2 cellular contexts compared by ENCODE assay signal in the genomic region with DNA sequence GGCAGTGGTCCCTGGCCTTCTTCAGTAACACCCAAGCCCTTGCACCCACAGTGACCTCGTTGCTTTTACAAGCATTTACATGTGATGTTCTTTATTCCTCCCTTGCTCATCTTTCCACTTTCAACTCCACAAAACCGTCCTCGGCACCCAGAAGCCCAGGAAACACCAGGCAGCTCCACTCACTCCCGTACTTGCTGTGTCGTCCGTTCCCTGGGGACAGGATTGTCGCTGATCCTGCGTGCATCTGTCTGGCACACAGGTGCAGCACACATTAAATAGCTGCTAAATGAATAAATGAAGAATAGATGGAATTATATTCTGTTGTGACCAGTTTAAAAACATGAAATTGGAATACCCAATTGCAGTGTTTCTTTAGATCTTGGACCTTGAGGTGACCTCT.
TF ChIP-seq lines count a peak whose summit lies in the region.

No MANE protein-coding gene starts in this region.

TF ChIP-seq in H1, 55 proteins besides CTCF, POLR2A, EP300 and RAD21:
- TF ChIP-seq TCF12 (IDR thresholded peaks at IDR 0.05; ENCODE audit: low read depth, low read length) (no peak), JUN (IDR thresholded peaks at IDR 0.05; ENCODE audit: low read depth, low read length) (no peak), YY1 (IDR thresholded peaks at IDR 0.05; ENCODE audit: low read depth, low read length) (no peak), SIX5 (IDR thresholded peaks at IDR 0.05; ENCODE audit: low read depth, low read length) (no peak), PHF8 (conservative IDR thresholded peaks at IDR 0.05; ENCODE audit: low read depth, low read length) (no peak), KDM1A (IDR thresholded peaks at IDR 0.05; ENCODE audit: borderline replicate concordance, low read length) (no peak), CBX5 (IDR thresholded peaks at IDR 0.05; ENCODE audit: low read depth, low read length) (no peak), RBBP5 (IDR thresholded peaks at IDR 0.05; ENCODE audit: borderline replicate concordance, low read depth, low read length) (no peak), CBX8 (IDR thresholded peaks at IDR 0.05; ENCODE audit: borderline replicate concordance, low read depth, low read length) (no peak), SIRT6 (IDR thresholded peaks at IDR 0.05; ENCODE audit: low read length) (no peak)
- TF ChIP-seq, protein P1, sequence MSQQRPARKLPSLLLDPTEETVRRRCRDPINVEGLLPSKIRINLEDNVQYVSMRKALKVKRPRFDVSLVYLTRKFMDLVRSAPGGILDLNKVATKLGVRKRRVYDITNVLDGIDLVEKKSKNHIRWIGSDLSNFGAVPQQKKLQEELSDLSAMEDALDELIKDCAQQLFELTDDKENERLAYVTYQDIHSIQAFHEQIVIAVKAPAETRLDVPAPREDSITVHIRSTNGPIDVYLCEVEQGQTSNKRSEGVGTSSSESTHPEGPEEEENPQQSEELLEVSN (IDR thresholded peaks at IDR 0.05), result no peak

TF ChIP-seq in SK-N-SH, 30 proteins besides CTCF, POLR2A, EP300 and RAD21:
- no peak for TF ChIP-seq FOXJ3 (CRISPR knock-in tag; IDR thresholded peaks at IDR 0.05)
- TF ChIP-seq TCF12 (IDR thresholded peaks at IDR 0.05), result no peak
- TF ChIP-seq FOXM1 (IDR thresholded peaks at IDR 0.05; ENCODE audit: low read depth), result no peak
- no peak for TF ChIP-seq JUND (IDR thresholded peaks at IDR 0.05)
- no peak for TF ChIP-seq NFIC (IDR thresholded peaks at IDR 0.05; ENCODE audit: borderline replicate concordance)
- no peak for TF ChIP-seq POLR2AphosphoS5 (IDR thresholded peaks at IDR 0.05; ENCODE audit: low read depth, low read length)
- TF ChIP-seq, protein P2, sequence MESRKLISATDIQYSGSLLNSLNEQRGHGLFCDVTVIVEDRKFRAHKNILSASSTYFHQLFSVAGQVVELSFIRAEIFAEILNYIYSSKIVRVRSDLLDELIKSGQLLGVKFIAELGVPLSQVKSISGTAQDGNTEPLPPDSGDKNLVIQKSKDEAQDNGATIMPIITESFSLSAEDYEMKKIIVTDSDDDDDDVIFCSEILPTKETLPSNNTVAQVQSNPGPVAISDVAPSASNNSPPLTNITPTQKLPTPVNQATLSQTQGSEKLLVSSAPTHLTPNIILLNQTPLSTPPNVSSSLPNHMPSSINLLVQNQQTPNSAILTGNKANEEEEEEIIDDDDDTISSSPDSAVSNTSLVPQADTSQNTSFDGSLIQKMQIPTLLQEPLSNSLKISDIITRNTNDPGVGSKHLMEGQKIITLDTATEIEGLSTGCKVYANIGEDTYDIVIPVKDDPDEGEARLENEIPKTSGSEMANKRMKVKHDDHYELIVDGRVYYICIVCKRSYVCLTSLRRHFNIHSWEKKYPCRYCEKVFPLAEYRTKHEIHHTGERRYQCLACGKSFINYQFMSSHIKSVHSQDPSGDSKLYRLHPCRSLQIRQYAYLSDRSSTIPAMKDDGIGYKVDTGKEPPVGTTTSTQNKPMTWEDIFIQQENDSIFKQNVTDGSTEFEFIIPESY (IDR thresholded peaks at IDR 0.05; ENCODE audit: borderline replicate concordance, low read depth), result no peak
- TF ChIP-seq RFX5 (IDR thresholded peaks at IDR 0.05; ENCODE audit: low read length), result no peak
- TF ChIP-seq ELF1 (IDR thresholded peaks at IDR 0.05), result no peak
- TF ChIP-seq, protein P3, sequence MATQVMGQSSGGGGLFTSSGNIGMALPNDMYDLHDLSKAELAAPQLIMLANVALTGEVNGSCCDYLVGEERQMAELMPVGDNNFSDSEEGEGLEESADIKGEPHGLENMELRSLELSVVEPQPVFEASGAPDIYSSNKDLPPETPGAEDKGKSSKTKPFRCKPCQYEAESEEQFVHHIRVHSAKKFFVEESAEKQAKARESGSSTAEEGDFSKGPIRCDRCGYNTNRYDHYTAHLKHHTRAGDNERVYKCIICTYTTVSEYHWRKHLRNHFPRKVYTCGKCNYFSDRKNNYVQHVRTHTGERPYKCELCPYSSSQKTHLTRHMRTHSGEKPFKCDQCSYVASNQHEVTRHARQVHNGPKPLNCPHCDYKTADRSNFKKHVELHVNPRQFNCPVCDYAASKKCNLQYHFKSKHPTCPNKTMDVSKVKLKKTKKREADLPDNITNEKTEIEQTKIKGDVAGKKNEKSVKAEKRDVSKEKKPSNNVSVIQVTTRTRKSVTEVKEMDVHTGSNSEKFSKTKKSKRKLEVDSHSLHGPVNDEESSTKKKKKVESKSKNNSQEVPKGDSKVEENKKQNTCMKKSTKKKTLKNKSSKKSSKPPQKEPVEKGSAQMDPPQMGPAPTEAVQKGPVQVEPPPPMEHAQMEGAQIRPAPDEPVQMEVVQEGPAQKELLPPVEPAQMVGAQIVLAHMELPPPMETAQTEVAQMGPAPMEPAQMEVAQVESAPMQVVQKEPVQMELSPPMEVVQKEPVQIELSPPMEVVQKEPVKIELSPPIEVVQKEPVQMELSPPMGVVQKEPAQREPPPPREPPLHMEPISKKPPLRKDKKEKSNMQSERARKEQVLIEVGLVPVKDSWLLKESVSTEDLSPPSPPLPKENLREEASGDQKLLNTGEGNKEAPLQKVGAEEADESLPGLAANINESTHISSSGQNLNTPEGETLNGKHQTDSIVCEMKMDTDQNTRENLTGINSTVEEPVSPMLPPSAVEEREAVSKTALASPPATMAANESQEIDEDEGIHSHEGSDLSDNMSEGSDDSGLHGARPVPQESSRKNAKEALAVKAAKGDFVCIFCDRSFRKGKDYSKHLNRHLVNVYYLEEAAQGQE (IDR thresholded peaks at IDR 0.05; ENCODE audit: low read depth, low read length), result no peak
- no peak for TF ChIP-seq GATA2 (CRISPR knock-in tag; IDR thresholded peaks at IDR 0.05)
- TF ChIP-seq RXRA (IDR thresholded peaks at IDR 0.05; ENCODE audit: borderline replicate concordance, low read depth), result no peak
- no peak for TF ChIP-seq FOSL2 (IDR thresholded peaks at IDR 0.05; ENCODE audit: borderline replicate concordance, low read depth)
- TF ChIP-seq, protein P4, sequence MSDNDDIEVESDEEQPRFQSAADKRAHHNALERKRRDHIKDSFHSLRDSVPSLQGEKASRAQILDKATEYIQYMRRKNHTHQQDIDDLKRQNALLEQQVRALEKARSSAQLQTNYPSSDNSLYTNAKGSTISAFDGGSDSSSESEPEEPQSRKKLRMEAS (IDR thresholded peaks at IDR 0.05; ENCODE audit: low read depth), result no peak
- no peak for TF ChIP-seq MXI1 (IDR thresholded peaks at IDR 0.05; ENCODE audit: low read depth, low read length)
- no peak for TF ChIP-seq SIN3A (IDR thresholded peaks at IDR 0.05; ENCODE audit: borderline replicate concordance, low read depth, low read length)
- TF ChIP-seq NRF1 (IDR thresholded peaks at IDR 0.05; ENCODE audit: low read depth, low read length), result no peak
- TF ChIP-seq SMC3 (IDR thresholded peaks at IDR 0.05; ENCODE audit: low read depth, low read length), result no peak
- no peak for TF ChIP-seq CHD2 (IDR thresholded peaks at IDR 0.05; ENCODE audit: low read length, partially characterized antibody)
- TF ChIP-seq EZH2phosphoT487 (IDR thresholded peaks at IDR 0.05; ENCODE audit: borderline replicate concordance, low read depth), result no peak
